In the genomic region with DNA sequence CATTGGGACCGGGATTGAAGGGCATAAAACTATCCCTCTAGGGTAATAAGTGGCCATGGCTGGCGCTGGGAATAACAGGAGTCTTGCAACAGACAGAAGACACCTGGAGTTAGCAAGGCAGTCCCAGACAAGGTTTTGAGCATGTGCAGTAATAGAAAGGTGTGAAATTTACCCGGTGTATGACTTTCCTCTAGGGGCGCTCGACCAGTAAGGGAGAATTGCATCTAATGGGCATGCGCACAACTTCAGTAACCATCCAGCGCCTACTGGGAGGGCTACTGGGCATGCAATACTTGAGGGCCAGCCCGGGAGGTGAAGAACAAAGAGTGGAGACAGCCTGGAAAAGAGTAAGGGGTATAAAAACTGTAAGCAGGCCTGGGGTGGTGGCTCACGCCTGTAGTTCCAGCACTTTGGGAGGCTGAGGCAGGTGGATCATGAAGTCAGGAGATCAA, we compare ENCODE assay signal across 10 cellular contexts. TPM values are rescaled to one million over a fixed set of nuclear protein-coding genes. Genes with fewer than 3 reads are reported as not detected.
A peak's percentile ranks its signal among the peaks of the same experiment; 100 is the strongest.
DNase-seq lines count a peak whose midpoint lies in the region; ATAC-seq and TF ChIP-seq lines count a peak whose summit lies in the region.
"Had no signal": no experiment of that assay in that cellular context is flagged by ENCODE, and none has a peak within 500 bp of the region (broad histone marks: within the 10 kb centered on the region; RNA-seq: fewer than 3 reads in every experiment).

No MANE protein-coding gene starts in this region.

- H3K36me3 ChIP-seq in HCT116 (ENCODE audit: control insufficient read depth in 1 of 2, insufficient read depth in 2 of 2, low read length in 2 of 2) (no peaks in the 10 kb centered on the region), left ventricle myocardium inferior (no peaks in the 10 kb centered on the region)
- H3K36me3 ChIP-seq: neural progenitor cell had no signal

- TF ChIP-seq CTCF in C4-2B (conservative IDR thresholded peaks at IDR 0.05) = peak; percentile 92
- peak; percentile 65 to 67 (median 66); a peak in 5 of 6 replicates for TF ChIP-seq CTCF in HCT116 (IDR thresholded peaks at IDR 0.05 in 2 of 3, conservative IDR thresholded peaks at IDR 0.05 in 1 of 3; ENCODE audit: borderline replicate concordance in 1 of 3, insufficient read depth in 1 of 3, low read depth in 2 of 3, low read length in 2 of 3)
- no peak for TF ChIP-seq CTCF in left ventricle myocardium inferior (IDR thresholded peaks at IDR 0.05; ENCODE audit: borderline replicate concordance)

- RAD21 ChIA-PET in HCT116 (lab: Charles Lee; ENCODE audit: low non-redundant PET in 1 of 2, low total read pairs in 2 of 2, uncharacterized antibody in 2 of 2, unreplicated experiment in 2 of 2) = no interaction called here

- H3K9ac ChIP-seq in HCT116 (ENCODE audit: low read length) = no peak overlapping the region
- H3K9ac ChIP-seq: neural progenitor cell had no signal

- no TSS peak for BruUV-seq in HCT116 (replicated peaks; lab: Mats Ljungman, UMichigan)

- no peak overlapping the region for H3K4me2 ChIP-seq in HCT116 (ENCODE audit: low read length)
- H3K4me2 ChIP-seq: neural progenitor cell had no signal

- peak overlapping the region; percentile 60 for H2AFZ ChIP-seq in HCT116 (ENCODE audit: low read depth, low read length, poor library complexity, severe bottlenecking)
- H2AFZ ChIP-seq: neural progenitor cell had no signal

- DNase-seq in HCT116 (ENCODE audit: low read depth, low spot score) = peak; percentile 86
- peak; percentile 71 for DNase-seq in SW480 (ENCODE audit: low spot score)
- DNase-seq in left ventricle myocardium inferior = no peak
- DNase-seq in stimulated activated CD4-positive, alpha-beta T cell treated with anti-CD3 and anti-CD28 coated beads, Interleukin-2, amount 100 ng/mL, for 48 hours = no peak
- DNase-seq in NCI-H128 (lab: John Stamatoyannopoulos, UW; ENCODE audit: unreplicated experiment) = no peak
- DNase-seq in NCI-H2107 treated with DMSO at 0.1 percent for 48 hours (lab: John Stamatoyannopoulos, UW; ENCODE audit: unreplicated experiment) = no peak
- no peak for DNase-seq in CD1c-positive myeloid dendritic cell (ENCODE audit: extremely low spot score)
- DNase-seq: activated CD4-positive, alpha-beta T cell treated with anti-CD3 and anti-CD28 coated beads for 4 hours had no signal

- H3K79me2 ChIP-seq in HCT116 (ENCODE audit: insufficient read depth, low read length) = no peaks in the 10 kb centered on the region

- H3K9me3 ChIP-seq in HCT116 (ENCODE audit: control insufficient read depth in 1 of 2, insufficient read depth in 1 of 2, low read depth in 1 of 2, low read length in 2 of 2) = no peaks in the 10 kb centered on the region; a peak in 1 of 4 replicates
- H3K9me3 ChIP-seq in left ventricle myocardium inferior (replicated peaks) = no peaks in the 10 kb centered on the region

- intact Hi-C loops in HCT116 (cut with micrococcal nuclease) = no loop called here
- intact Hi-C loops in left ventricle myocardium inferior (cut with micrococcal nuclease) = no loop called here

- H3K4me1 ChIP-seq in HCT116 (ENCODE audit: control insufficient read depth in 1 of 2, insufficient read depth in 2 of 2, low read length in 2 of 2) (peaks cover 0 to 7% of the 10 kb centered on the region in 2 experiments; a peak in 1 of 4 replicates), left ventricle myocardium inferior (peaks cover 31% of the 10 kb centered on the region)

- no peaks in the 10 kb centered on the region for H4K20me1 ChIP-seq in HCT116 (ENCODE audit: insufficient read depth)

- ATAC-seq in HCT116 = peak; percentile 88

- H3K27me3 ChIP-seq in HCT116 (ENCODE audit: insufficient read depth, low read length) = no peaks in the 10 kb centered on the region
- H3K27me3 ChIP-seq in left ventricle myocardium inferior (ENCODE audit: low read depth) = no peaks in the 10 kb centered on the region
- H3K27me3 ChIP-seq: neural progenitor cell had no signal

- TF ChIP-seq POLR2A in HCT116 (IDR thresholded peaks at IDR 0.05; ENCODE audit: borderline replicate concordance, extremely low read depth, insufficient read depth, insufficient read length) = no peak

- no peak overlapping the region for H3K27ac ChIP-seq in C4-2B
- no peak overlapping the region for H3K27ac ChIP-seq in HCT116 (ENCODE audit: low read depth, low read length)
- peak overlapping the region; percentile 74 for H3K27ac ChIP-seq in left ventricle myocardium inferior (replicated peaks)
- H3K27ac ChIP-seq: neural progenitor cell had no signal

- no peak for TF ChIP-seq RAD21 in HCT116 (IDR thresholded peaks at IDR 0.05; ENCODE audit: low read depth)

- POLR2A ChIA-PET in HCT116 (lab: Charles Lee) = interaction anchor here (1.1 kb wide), 1 partner anchor 69 kb away, joined by 4 read pairs; no protein-coding TSS in a partner anchor

- H3K4me3 ChIP-seq in HCT116 (replicated peaks in 1 of 2; ENCODE audit: low read depth in 1 of 2, low read length in 2 of 2) (no peak overlapping the region), left ventricle myocardium inferior (no peak overlapping the region)
- H3K4me3 ChIP-seq: neural progenitor cell had no signal

- no peaks in the 10 kb centered on the region for H3K9me2 ChIP-seq in HCT116 (ENCODE audit: insufficient read depth)

- CTCF ChIA-PET in HCT116 (lab: Charles Lee) = interaction anchor here (0.7 kb wide), 1 partner anchor 14 kb away, joined by 4 read pairs; no protein-coding TSS in a partner anchor

TF ChIP-seq in HCT116, 20 proteins besides CTCF, POLR2A, EP300 and RAD21:
- TF ChIP-seq ZBTB33 (IDR thresholded peaks at IDR 0.05; ENCODE audit: extremely low read depth, insufficient replicate concordance, low read length) (no peak), CBX3 (IDR thresholded peaks at IDR 0.05; ENCODE audit: low read depth) (peak; percentile 99)
- TF ChIP-seq, protein P1, sequence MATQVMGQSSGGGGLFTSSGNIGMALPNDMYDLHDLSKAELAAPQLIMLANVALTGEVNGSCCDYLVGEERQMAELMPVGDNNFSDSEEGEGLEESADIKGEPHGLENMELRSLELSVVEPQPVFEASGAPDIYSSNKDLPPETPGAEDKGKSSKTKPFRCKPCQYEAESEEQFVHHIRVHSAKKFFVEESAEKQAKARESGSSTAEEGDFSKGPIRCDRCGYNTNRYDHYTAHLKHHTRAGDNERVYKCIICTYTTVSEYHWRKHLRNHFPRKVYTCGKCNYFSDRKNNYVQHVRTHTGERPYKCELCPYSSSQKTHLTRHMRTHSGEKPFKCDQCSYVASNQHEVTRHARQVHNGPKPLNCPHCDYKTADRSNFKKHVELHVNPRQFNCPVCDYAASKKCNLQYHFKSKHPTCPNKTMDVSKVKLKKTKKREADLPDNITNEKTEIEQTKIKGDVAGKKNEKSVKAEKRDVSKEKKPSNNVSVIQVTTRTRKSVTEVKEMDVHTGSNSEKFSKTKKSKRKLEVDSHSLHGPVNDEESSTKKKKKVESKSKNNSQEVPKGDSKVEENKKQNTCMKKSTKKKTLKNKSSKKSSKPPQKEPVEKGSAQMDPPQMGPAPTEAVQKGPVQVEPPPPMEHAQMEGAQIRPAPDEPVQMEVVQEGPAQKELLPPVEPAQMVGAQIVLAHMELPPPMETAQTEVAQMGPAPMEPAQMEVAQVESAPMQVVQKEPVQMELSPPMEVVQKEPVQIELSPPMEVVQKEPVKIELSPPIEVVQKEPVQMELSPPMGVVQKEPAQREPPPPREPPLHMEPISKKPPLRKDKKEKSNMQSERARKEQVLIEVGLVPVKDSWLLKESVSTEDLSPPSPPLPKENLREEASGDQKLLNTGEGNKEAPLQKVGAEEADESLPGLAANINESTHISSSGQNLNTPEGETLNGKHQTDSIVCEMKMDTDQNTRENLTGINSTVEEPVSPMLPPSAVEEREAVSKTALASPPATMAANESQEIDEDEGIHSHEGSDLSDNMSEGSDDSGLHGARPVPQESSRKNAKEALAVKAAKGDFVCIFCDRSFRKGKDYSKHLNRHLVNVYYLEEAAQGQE (IDR thresholded peaks at IDR 0.05; ENCODE audit: low read depth) = no peak
- TF ChIP-seq, protein P2, sequence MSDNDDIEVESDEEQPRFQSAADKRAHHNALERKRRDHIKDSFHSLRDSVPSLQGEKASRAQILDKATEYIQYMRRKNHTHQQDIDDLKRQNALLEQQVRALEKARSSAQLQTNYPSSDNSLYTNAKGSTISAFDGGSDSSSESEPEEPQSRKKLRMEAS (IDR thresholded peaks at IDR 0.05) = peak; percentile 100

RNA-seq across cellular contexts. Expression of gene SERPINB6, which starts 32.7 kb away (rescaled TPM):
- total RNA-seq in HCT116 (2021; ENCODE audit: unreplicated experiment) (103 TPM), left ventricle myocardium inferior (233 TPM)
- 112 and 120 TPM in 2 replicates for polyA plus RNA-seq in HCT116 (2012)

RNA-seq across cellular contexts. Expression of gene SERPINB9, which starts 35.5 kb away (rescaled TPM):
- total RNA-seq in HCT116 (2021; ENCODE audit: unreplicated experiment) (31.5 TPM), left ventricle myocardium inferior (3.5 TPM)
- 18.2 and 23.9 TPM in 2 replicates for polyA plus RNA-seq in HCT116 (2012)

Comparison
In these comparisons a context has a peak if more than half of its experiments do, and no peak if none do; other contexts are left out.
1. DNase-seq: peak in HCT116 (single experiment) and SW480 (single experiment); none in left ventricle myocardium inferior (single experiment), stimulated activated CD4-positive, alpha-beta T cell treated with anti-CD3 and anti-CD28 coated beads, Interleukin-2, amount 100 ng/mL, for 48 hours (0 of 2), NCI-H128 (single experiment), NCI-H2107 treated with DMSO at 0.1 percent for 48 hours (single experiment) and CD1c-positive myeloid dendritic cell (single experiment).